ENCODE assay signal across 32 cellular contexts in genomic region chr4:96326846-96327245, GRCh38.
"Had no signal": no experiment of that assay in that cellular context is flagged by ENCODE, and none has a peak within 500 bp of the region (broad histone marks: within the 10 kb centered on the region; RNA-seq: fewer than 3 reads in every experiment).

No MANE protein-coding gene starts in this region.

- H3K9me3 ChIP-seq: ascending aorta, body of pancreas had no signal

- ATAC-seq: activated CD4-positive, CD25-positive, alpha-beta regulatory T cell treated with anti-CD3 and anti-CD28 coated beads, Interleukin-2, amount 50 U/mL, for 24 hours; activated CD8-positive, alpha-beta memory T cell treated with anti-CD3 and anti-CD28 coated beads, Interleukin-2, amount 10 ng/mL, durations not matched to agents 7 days and 5 days; activated CD8-positive, alpha-beta T cell treated with anti-CD3 and anti-CD28 coated beads, Interleukin-2, amount 10 ng/mL, durations not matched to agents 7 days and 5 days; activated naive CD4-positive, alpha-beta T cell treated with anti-CD3 and anti-CD28 coated beads, Interleukin-2, amount 50 U/mL, for 72 hours; body of pancreas; effector memory CD8-positive, alpha-beta T cell; esophagus mucosa; T-helper 17 cell had no signal

- H3K36me3 ChIP-seq: ascending aorta, WERI-Rb-1 had no signal

- H3K27me3 Mint-ChIP-seq: activated B cell treated with CpG ODN at 0.5 μM for 24 hours; activated CD4-positive, alpha-beta memory T cell treated with anti-CD3 and anti-CD28 coated beads for 36 hours; activated CD8-positive, alpha-beta memory T cell treated with anti-CD3 and anti-CD28 coated beads, Interleukin-2, amount 10 ng/mL, durations not matched to agents 7 days and 5 days; activated naive CD4-positive, alpha-beta T cell treated with anti-CD3 and anti-CD28 coated beads, Interleukin-2, amount 10 ng/mL, durations not matched to agents 7 days and 5 days; activated naive CD8-positive, alpha-beta T cell treated with anti-CD3 and anti-CD28 coated beads, Interleukin-2, amount 10 ng/mL, durations not matched to agents 7 days and 5 days; effector memory CD8-positive, alpha-beta T cell; T-helper 17 cell had no signal

- H3K4me3 Mint-ChIP-seq: activated B cell treated with CpG ODN at 0.5 μM for 24 hours; activated CD4-positive, alpha-beta memory T cell treated with anti-CD3 and anti-CD28 coated beads for 36 hours; activated CD8-positive, alpha-beta memory T cell treated with anti-CD3 and anti-CD28 coated beads, Interleukin-2, amount 10 ng/mL, durations not matched to agents 7 days and 5 days; activated CD8-positive, alpha-beta T cell treated with anti-CD3 and anti-CD28 coated beads, Interleukin-2, amount 10 ng/mL, durations not matched to agents 7 days and 5 days; activated naive CD4-positive, alpha-beta T cell treated with anti-CD3 and anti-CD28 coated beads, Interleukin-2, amount 10 ng/mL, durations not matched to agents 7 days and 5 days; activated naive CD8-positive, alpha-beta T cell treated with anti-CD3 and anti-CD28 coated beads, Interleukin-2, amount 10 ng/mL, durations not matched to agents 7 days and 5 days; activated T-helper 1 cell treated with anti-CD3 and anti-CD28 coated beads, Interleukin-12 subunit alpha, Interleukin-12 subunit beta, Interleukin-2, Interleukin-4 antibody, amounts not matched to agents 30 ng/mL and 10 ng/mL and 1 ng/mL, durations not matched to agents 14 hours and 24 hours and 36 hours; effector memory CD8-positive, alpha-beta T cell; T-helper 17 cell; T-helper 2 cell treated with Interferon-gamma antibody and Interleukin-4, amounts not matched to agents 5 μg/mL and 100 μg/mL, for 36 hours had no signal

- H3K27ac ChIP-seq: ascending aorta, body of pancreas, epithelial cell of prostate, WERI-Rb-1 had no signal

- H3K36me3 Mint-ChIP-seq: activated CD4-positive, alpha-beta memory T cell treated with anti-CD3 and anti-CD28 coated beads for 36 hours; activated CD8-positive, alpha-beta memory T cell treated with anti-CD3 and anti-CD28 coated beads, Interleukin-2, amount 10 ng/mL, durations not matched to agents 7 days and 5 days; activated naive CD4-positive, alpha-beta T cell treated with anti-CD3 and anti-CD28 coated beads, Interleukin-2, amount 10 ng/mL, durations not matched to agents 7 days and 5 days; activated naive CD4-positive, alpha-beta T cell treated with anti-CD3 and anti-CD28 coated beads, Interleukin-2, amount 50 U/mL, for 72 hours; activated naive CD8-positive, alpha-beta T cell treated with anti-CD3 and anti-CD28 coated beads, Interleukin-2, amount 10 ng/mL, durations not matched to agents 7 days and 5 days had no signal

- H3K27ac Mint-ChIP-seq: activated B cell treated with CpG ODN at 0.5 μM for 24 hours; activated CD4-positive, alpha-beta memory T cell treated with anti-CD3 and anti-CD28 coated beads for 36 hours; activated CD8-positive, alpha-beta memory T cell treated with anti-CD3 and anti-CD28 coated beads, Interleukin-2, amount 10 ng/mL, durations not matched to agents 7 days and 5 days; activated CD8-positive, alpha-beta T cell treated with anti-CD3 and anti-CD28 coated beads, Interleukin-2, amount 10 ng/mL, durations not matched to agents 7 days and 5 days; activated naive CD4-positive, alpha-beta T cell treated with anti-CD3 and anti-CD28 coated beads, Interleukin-2, amount 10 ng/mL, durations not matched to agents 7 days and 5 days; activated naive CD4-positive, alpha-beta T cell treated with anti-CD3 and anti-CD28 coated beads, Interleukin-2, amount 50 U/mL, for 72 hours; activated naive CD8-positive, alpha-beta T cell treated with anti-CD3 and anti-CD28 coated beads, Interleukin-2, amount 10 ng/mL, durations not matched to agents 7 days and 5 days; activated T-helper 1 cell treated with anti-CD3 and anti-CD28 coated beads, Interleukin-12 subunit alpha, Interleukin-12 subunit beta, Interleukin-2, Interleukin-4 antibody, amounts not matched to agents 30 ng/mL and 10 ng/mL and 1 ng/mL, durations not matched to agents 14 hours and 24 hours and 36 hours; activated T-helper 2 cell treated with anti-CD3 and anti-CD28 coated beads, Interferon-gamma antibody, Interleukin-2, Interleukin-4, amounts not matched to agents 10 μg/mL and 5 μg/mL and 100 μg/mL, durations not matched to agents 14 hours and 24 hours and 36 hours; effector memory CD8-positive, alpha-beta T cell; T-helper 17 cell; T-helper 2 cell treated with Interferon-gamma antibody and Interleukin-4, amounts not matched to agents 5 μg/mL and 100 μg/mL, for 36 hours had no signal

- H3K9me3 Mint-ChIP-seq: activated CD4-positive, alpha-beta memory T cell treated with anti-CD3 and anti-CD28 coated beads for 36 hours had no signal

- H3K4me1 Mint-ChIP-seq: activated B cell treated with CpG ODN at 0.5 μM for 24 hours; activated CD8-positive, alpha-beta memory T cell treated with anti-CD3 and anti-CD28 coated beads, Interleukin-2, amount 10 ng/mL, durations not matched to agents 7 days and 5 days; activated naive CD4-positive, alpha-beta T cell treated with anti-CD3 and anti-CD28 coated beads, Interleukin-2, amount 10 ng/mL, durations not matched to agents 7 days and 5 days; activated naive CD8-positive, alpha-beta T cell treated with anti-CD3 and anti-CD28 coated beads, Interleukin-2, amount 10 ng/mL, durations not matched to agents 7 days and 5 days; T-helper 17 cell had no signal

- H3K4me3 ChIP-seq: ascending aorta, body of pancreas had no signal

- DNase-seq: activated B cell treated with CpG ODN at 0.5 μM for 24 hours; activated CD4-positive, alpha-beta memory T cell treated with anti-CD3 and anti-CD28 coated beads for 36 hours; activated CD4-positive, alpha-beta T cell treated with anti-CD3 and anti-CD28 coated beads for 48 hours; activated CD8-positive, alpha-beta memory T cell treated with anti-CD3 and anti-CD28 coated beads, Interleukin-2, amount 10 ng/mL, durations not matched to agents 7 days and 5 days; activated CD8-positive, alpha-beta memory T cell treated with anti-CD3 and anti-CD28 coated beads, Interleukin-2, amount 50 U/mL, for 4 hours; activated CD8-positive, alpha-beta T cell treated with anti-CD3 and anti-CD28 coated beads, Interleukin-2, amount 10 ng/mL, durations not matched to agents 7 days and 5 days; activated gamma-delta T cell; activated naive CD4-positive, alpha-beta T cell; activated naive CD4-positive, alpha-beta T cell treated with anti-CD3 and anti-CD28 coated beads, Interleukin-2, amount 10 ng/mL, durations not matched to agents 7 days and 5 days; activated naive CD8-positive, alpha-beta T cell treated with anti-CD3 and anti-CD28 coated beads, Interleukin-2, amount 10 ng/mL, durations not matched to agents 7 days and 5 days; activated T-cell treated with anti-CD3 and anti-CD28 coated beads, Interleukin-2, amount 50 U/mL, for 1 hour; activated T-cell treated with anti-CD3 and anti-CD28 coated beads, Interleukin-2, amount 50 U/mL, for 48 hours; body of pancreas; caudate nucleus; cortex of kidney; dermis blood vessel endothelial cell; effector CD4-positive, alpha-beta T cell; effector memory CD8-positive, alpha-beta T cell; foreskin fibroblast; head of caudate nucleus; T-helper 1 cell; T-helper 17 cell; T1000; WERI-Rb-1 had no signal

- H3K27me3 ChIP-seq: ascending aorta, body of pancreas had no signal

- H3K4me1 ChIP-seq: ascending aorta, body of pancreas had no signal
